22 cellular contexts compared by ENCODE assay signal in the genomic region with DNA sequence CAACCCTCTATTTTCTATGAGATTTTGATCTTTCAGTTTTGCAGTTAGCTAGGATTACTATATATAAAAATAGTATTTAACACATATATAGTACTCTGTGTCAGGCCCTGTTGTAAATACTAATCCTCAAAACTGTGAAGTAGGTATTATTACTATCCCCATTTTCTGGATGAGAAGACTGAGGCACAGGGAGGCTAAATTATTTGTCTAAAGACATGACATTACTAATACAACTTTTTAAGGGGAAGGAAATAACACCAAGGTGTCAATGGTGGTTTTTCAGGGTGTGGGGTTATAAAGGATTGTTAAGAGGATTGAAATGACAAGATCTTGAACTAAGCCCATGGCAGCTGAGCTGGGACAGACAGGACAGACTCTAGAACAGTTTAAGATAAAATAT.
"Had no signal": no experiment of that assay in that cellular context is flagged by ENCODE, and none has a peak within 500 bp of the region (broad histone marks: within the 10 kb centered on the region; RNA-seq: fewer than 3 reads in every experiment).

No MANE protein-coding gene starts in this region.

- H3K36me3 Mint-ChIP-seq: memory B cell had no signal

- H3K27ac Mint-ChIP-seq: memory B cell; neural progenitor cell; stimulated activated effector memory CD8-positive, alpha-beta T cell treated with anti-CD3 and anti-CD28 coated beads, Interleukin-12 subunit alpha, Interleukin-12 subunit beta, amount 100 ng/mL, for 72 hours had no signal

- H3K4me3 ChIP-seq: lung, mucosa of descending colon, neural progenitor cell, smooth muscle cell, thoracic aorta, tibial nerve, upper lobe of right lung, uterus had no signal

- H3K9me3 Mint-ChIP-seq: effector memory CD8-positive, alpha-beta T cell; memory B cell; naive B cell; neural progenitor cell; stimulated activated effector memory CD8-positive, alpha-beta T cell treated with anti-CD3 and anti-CD28 coated beads, Interleukin-12 subunit alpha, Interleukin-12 subunit beta, amount 100 ng/mL, for 72 hours had no signal

- DNase-seq: cerebellar nuclear complex; cortex of kidney; effector memory CD8-positive, alpha-beta T cell; erythroblast; hypothalamus; mucosa of descending colon; naive B cell; stimulated activated CD4-positive, alpha-beta T cell treated with anti-CD3 and anti-CD28 coated beads, Interleukin-2, amount 100 ng/mL, for 24 hours; stimulated activated CD4-positive, alpha-beta T cell treated with anti-CD3 and anti-CD28 coated beads, Interleukin-4, amount 100 ng/mL, for 24 hours; stimulated activated naive CD4-positive, alpha-beta T cell treated with Interleukin-2 at 50 U/mL for 16 hours; upper lobe of right lung; uterus had no signal

- H3K27me3 Mint-ChIP-seq: effector memory CD8-positive, alpha-beta T cell; memory B cell; naive B cell; progenitor cell of endocrine pancreas had no signal

- ATAC-seq: effector memory CD8-positive, alpha-beta T cell; left lobe of liver; mucosa of descending colon; sciatic nerve; stimulated activated effector memory CD8-positive, alpha-beta T cell treated with anti-CD3 and anti-CD28 coated beads, Interleukin-12 subunit alpha, Interleukin-12 subunit beta, amount 100 ng/mL, for 72 hours; upper lobe of right lung had no signal

- H3K4me3 Mint-ChIP-seq: effector memory CD8-positive, alpha-beta T cell; memory B cell; neural progenitor cell; stimulated activated effector memory CD8-positive, alpha-beta T cell treated with anti-CD3 and anti-CD28 coated beads, Interleukin-12 subunit alpha, Interleukin-12 subunit beta, amount 100 ng/mL, for 72 hours had no signal
